ENCODE assay signal across 29 cellular contexts in the genomic region with DNA sequence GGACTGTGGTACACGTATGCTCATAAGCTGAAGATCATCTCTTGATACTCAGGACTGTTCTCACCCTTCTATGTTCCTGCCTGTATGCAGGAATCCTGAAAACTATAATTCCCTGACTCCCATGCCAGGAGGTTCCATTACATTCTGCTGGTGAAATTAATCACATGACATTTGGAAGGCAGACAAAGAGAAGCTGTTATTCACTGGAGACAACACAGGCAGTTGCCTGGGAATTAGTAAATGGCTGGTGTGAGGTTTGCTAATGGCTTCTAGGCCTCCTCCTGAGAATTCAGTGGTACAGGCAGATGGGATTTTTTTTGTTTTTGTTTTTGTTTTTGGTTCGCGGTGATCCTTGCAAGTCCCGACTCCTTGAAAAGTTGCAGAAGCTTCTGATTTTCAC.
DNase-seq lines count a peak whose midpoint lies in the region; ATAC-seq, FAIRE-seq and TF ChIP-seq lines count a peak whose summit lies in the region.
"Had no signal": no experiment of that assay in that cellular context is flagged by ENCODE, and none has a peak within 500 bp of the region (broad histone marks: within the 10 kb centered on the region; RNA-seq: fewer than 3 reads in every experiment).

No MANE protein-coding gene starts in this region.

- H3K27me3 Mint-ChIP-seq in stimulated activated naive CD8-positive, alpha-beta T cell treated with anti-CD3 and anti-CD28 coated beads, Interleukin-15, amount 100 ng/mL, for 72 hours, result no peaks in the 10 kb centered on the region
- H3K27me3 Mint-ChIP-seq: B cell; CD4-positive, alpha-beta memory T cell; dendritic cell treated with granulocyte-macrophage colony-stimulating factor and Interleukin-4, amounts not matched to agents 40 ng/mL and 50 ng/mL, for 4 days had no signal

- no peaks in the 10 kb centered on the region for H3K36me3 ChIP-seq in H1 (ENCODE audit: control insufficient read depth in 2 of 4, insufficient read depth in 4 of 4, low read length in 3 of 4)
- H3K36me3 ChIP-seq: lower lobe of right lung, right atrium auricular region had no signal

- WGBS in H1 (ENCODE audit: extremely low coverage in 1 of 2, insufficient coverage in 1 of 2, insufficient read length in 1 of 2, insufficient replicate concordance in 2 of 2, low coverage in 1 of 2, low lambda C conversion rate in 2 of 2, missing lambda C conversion rate in 1 of 2), 2 experiments, result 87% methylated on average over 4 of the region's 4 CpGs; no CpG with 5 or more reads in 1 of the 2 experiments

- TF ChIP-seq POLR2A in H1 (IDR thresholded peaks at IDR 0.05; ENCODE audit: control extremely low read depth in 1 of 2, low read depth in 2 of 2, low read length in 2 of 2), result no peak

- H3K4me3 ChIP-seq in H1 (ENCODE audit: extremely low read depth in 1 of 4, insufficient read depth in 2 of 4, low read depth in 3 of 4, low read length in 4 of 4), result no peak overlapping the region
- H3K4me3 ChIP-seq: lower lobe of right lung, mucosa of descending colon, right atrium auricular region, smooth muscle cell, testis had no signal

- H3K4me1 ChIP-seq in H1 (replicated peaks in 1 of 4; ENCODE audit: control insufficient read depth in 3 of 4, insufficient read depth in 4 of 4, low read length in 3 of 4), result peaks cover 0 to 6% (median 0%) of the 10 kb centered on the region in 4 experiments; a peak in 1 of 7 replicates
- H3K4me1 ChIP-seq: lower lobe of right lung, testis had no signal

- H3K18ac ChIP-seq in H1 (ENCODE audit: extremely low read depth, low read length), result no peak overlapping the region

- no peak overlapping the region for H2AK5ac ChIP-seq in H1 (ENCODE audit: low read depth, low read length)

- H2BK120ac ChIP-seq in H1 (replicated peaks; ENCODE audit: low read depth, low read length), result no peak overlapping the region

- FAIRE-seq in H1 (lab: Jason Lieb, UNC), result no peak
- FAIRE-seq: frontal cortex, GM19239, H54 had no signal

- H3K9me3 Mint-ChIP-seq in stimulated activated naive CD8-positive, alpha-beta T cell treated with anti-CD3 and anti-CD28 coated beads, Interleukin-15, amount 100 ng/mL, for 72 hours, result peaks cover 0 to under 1% of the 10 kb centered on the region in 2 donors
- H3K9me3 Mint-ChIP-seq: activated T-cell treated with anti-CD3 and anti-CD28 coated beads, Interleukin-2, amount 50 U/mL, for 72 hours; dendritic cell treated with granulocyte-macrophage colony-stimulating factor and Interleukin-4, amounts not matched to agents 40 ng/mL and 50 ng/mL, for 4 days; natural killer cell treated with Interleukin-12 subunit alpha and Interleukin-12 subunit beta and Interleukin-15 and Interleukin-18, amount 100 ng/mL, for 72 hours; T-helper 1 cell treated with Interleukin-12 subunit alpha and Interleukin-12 subunit beta and Interleukin-4 antibody, amounts not matched to agents 30 μg/mL and 1 μg/mL, for 36 hours had no signal

- H3K4me3 Mint-ChIP-seq in stimulated activated naive CD8-positive, alpha-beta T cell treated with anti-CD3 and anti-CD28 coated beads, Interleukin-15, amount 100 ng/mL, for 72 hours, result no peak overlapping the region
- H3K4me3 Mint-ChIP-seq: activated T-cell treated with anti-CD3 and anti-CD28 coated beads, Interleukin-2, amount 50 U/mL, for 72 hours; B cell; CD4-positive, alpha-beta memory T cell; dendritic cell treated with granulocyte-macrophage colony-stimulating factor and Interleukin-4, amounts not matched to agents 40 ng/mL and 50 ng/mL, for 4 days; natural killer cell treated with Interleukin-12 subunit alpha and Interleukin-12 subunit beta and Interleukin-15 and Interleukin-18, amount 100 ng/mL, for 72 hours; T-helper 1 cell treated with Interleukin-12 subunit alpha and Interleukin-12 subunit beta and Interleukin-4 antibody, amounts not matched to agents 30 μg/mL and 1 μg/mL, for 36 hours had no signal

- no peaks in the 10 kb centered on the region for H3K27me3 ChIP-seq in H1 (replicated peaks in 1 of 4; ENCODE audit: control insufficient read depth in 3 of 4, extremely low read depth in 1 of 4, insufficient read depth in 3 of 4, low read length in 3 of 4)
- H3K27me3 ChIP-seq: right atrium auricular region, testis had no signal

- H4K8ac ChIP-seq in H1 (ENCODE audit: extremely low read depth, insufficient read depth, low read length), result no peak overlapping the region

- H3K27ac Mint-ChIP-seq in stimulated activated naive CD8-positive, alpha-beta T cell treated with anti-CD3 and anti-CD28 coated beads, Interleukin-15, amount 100 ng/mL, for 72 hours, result peak overlapping the region; percentile 16 to 35
- H3K27ac Mint-ChIP-seq: activated T-cell treated with anti-CD3 and anti-CD28 coated beads, Interleukin-2, amount 50 U/mL, for 72 hours; B cell; dendritic cell treated with granulocyte-macrophage colony-stimulating factor and Interleukin-4, amounts not matched to agents 40 ng/mL and 50 ng/mL, for 4 days; T-helper 1 cell treated with Interleukin-12 subunit alpha and Interleukin-12 subunit beta and Interleukin-4 antibody, amounts not matched to agents 30 μg/mL and 1 μg/mL, for 36 hours had no signal

- H4K91ac ChIP-seq in H1 (replicated peaks; ENCODE audit: insufficient read length, low read length), result no peak overlapping the region

- 0 out of 2 replicates have a peak overlapping the region, but pooled peaks have one; percentile 31 for H2AFZ ChIP-seq in H1 (ENCODE audit: low read length)

- no peaks in the 10 kb centered on the region for H4K20me1 ChIP-seq in H1 (replicated peaks in 1 of 2; ENCODE audit: control insufficient read depth in 1 of 2, insufficient read depth in 2 of 2, low read length in 2 of 2)

- H3K23ac ChIP-seq in H1 (ENCODE audit: insufficient read length), result no peak overlapping the region

- CTCF ChIA-PET in H1 (lab: Charles Lee; ENCODE audit: partially characterized antibody), result interaction anchor here (0.6 to 1.1 kb wide), 2 partner anchors 12 to 13 kb away, joined by 3 read pairs; no protein-coding TSS in a partner anchor

- no peak overlapping the region for H3K56ac ChIP-seq in H1 (replicated peaks; ENCODE audit: insufficient read length, low read depth, low read length)

- no peak overlapping the region for H2BK20ac ChIP-seq in H1 (ENCODE audit: low read length)

- no peak overlapping the region for H2BK5ac ChIP-seq in H1 (ENCODE audit: low read depth, low read length)

- H3K9me3 ChIP-seq in H1 (ENCODE audit: insufficient read depth in 2 of 2, low read depth in 1 of 2, low read length in 1 of 2), result no peaks in the 10 kb centered on the region
- H3K9me3 ChIP-seq: lower lobe of right lung, mucosa of descending colon, right atrium auricular region, SK-N-SH, testis had no signal

- no peak for TF ChIP-seq EP300 in H1 (IDR thresholded peaks at IDR 0.05; ENCODE audit: borderline replicate concordance in 1 of 2, low read depth in 2 of 2, low read length in 2 of 2)

- H3K27ac ChIP-seq in H1 (ENCODE audit: low read depth, low read length), result no peak overlapping the region
- H3K27ac ChIP-seq: lower lobe of right lung, right atrium auricular region, testis had no signal

- no peak overlapping the region for H3K9ac ChIP-seq in H1 (replicated peaks in 1 of 4; ENCODE audit: extremely low read depth in 1 of 4, low read depth in 3 of 4, low read length in 3 of 4)
- H3K9ac ChIP-seq: SK-N-SH had no signal

- TF ChIP-seq RAD21 in H1 (IDR thresholded peaks at IDR 0.05 in 1 of 2, conservative IDR thresholded peaks at IDR 0.05 in 1 of 2; ENCODE audit: low read depth in 2 of 2, low read length in 2 of 2), result no peak

- no peak overlapping the region for H2BK15ac ChIP-seq in H1 (ENCODE audit: low read length)

- no peaks in the 10 kb centered on the region for H3K79me1 ChIP-seq in H1 (ENCODE audit: low read depth, low read length)

- peaks cover 10% of the 10 kb centered on the region for H3K4me1 Mint-ChIP-seq in stimulated activated naive CD8-positive, alpha-beta T cell treated with anti-CD3 and anti-CD28 coated beads, Interleukin-15, amount 100 ng/mL, for 72 hours
- H3K4me1 Mint-ChIP-seq: B cell had no signal

- DNase-seq in stimulated activated naive CD8-positive, alpha-beta T cell treated with anti-CD3 and anti-CD28 coated beads, Interleukin-15, amount 100 ng/mL, for 72 hours, result no peak
- no peak for DNase-seq in stimulated activated naive CD8-positive, alpha-beta T cell treated with anti-CD3 and anti-CD28 coated beads, Interleukin-15, Interleukin-2, amounts not matched to agents 100 U/mL and 50 U/mL, for 24 hours
- DNase-seq in H1 (ENCODE audit: low read depth in 1 of 2, low spot score in 2 of 2), result no peak
- peak; percentile 11 for DNase-seq in midbrain (lab: John Stamatoyannopoulos, UW)
- no peak for DNase-seq in SHP77 (lab: John Stamatoyannopoulos, UW)
- DNase-seq: activated naive CD4-positive, alpha-beta T cell treated with Interleukin-2 at 50 U/mL for 16 hours; activated T-cell treated with anti-CD3 and anti-CD28 coated beads, Interleukin-2, amount 50 U/mL, for 72 hours; CD4-positive, alpha-beta memory T cell; Karpas-422; lower lobe of right lung; mucosa of descending colon; NCI-H1417 treated with DMSO at 0.1 percent for 48 hours; NCI-H2029 treated with DMSO at 0.1 percent for 48 hours; RPMI8226; SK-N-SH; stimulated activated naive CD4-positive, alpha-beta T cell treated with Interleukin-2 at 50 U/mL for 16 hours; testis had no signal

- H3K23me2 ChIP-seq in H1 (ENCODE audit: low read depth, low read length), result no peaks in the 10 kb centered on the region; the same call in 1 of the 2 replicates

- POLR2A ChIA-PET in H1 (lab: Charles Lee; ENCODE audit: partially characterized antibody), result no interaction called here

- H3K79me2 ChIP-seq in H1 (ENCODE audit: control insufficient read depth in 1 of 2, insufficient read depth in 2 of 2, low read length in 2 of 2), result no peaks in the 10 kb centered on the region

- no peak overlapping the region for H3K14ac ChIP-seq in H1 (ENCODE audit: insufficient read length)

- no peak overlapping the region for H3K4me2 ChIP-seq in H1 (ENCODE audit: insufficient read depth in 1 of 2, low read depth in 2 of 2, low read length in 2 of 2)
- H3K4me2 ChIP-seq: SK-N-SH, smooth muscle cell had no signal

- TF ChIP-seq CTCF in H1 (IDR thresholded peaks at IDR 0.05; ENCODE audit: control extremely low read depth in 1 of 3, insufficient read depth in 1 of 3, low read depth in 1 of 3, low read length in 3 of 3), result no peak

- H3K4ac ChIP-seq in H1 (replicated peaks; ENCODE audit: insufficient read length, low read depth, low read length), result no peak overlapping the region

- no peak for ATAC-seq in stimulated activated naive CD8-positive, alpha-beta T cell treated with anti-CD3 and anti-CD28 coated beads, Interleukin-15, amount 100 ng/mL, for 72 hours
- no peak for ATAC-seq in stimulated activated naive CD8-positive, alpha-beta T cell treated with anti-CD3 and anti-CD28 coated beads, Interleukin-15, Interleukin-2, amounts not matched to agents 100 U/mL and 50 U/mL, for 24 hours
- ATAC-seq in HG02970 (IDR thresholded peaks at IDR 0.05; ENCODE audit: low FRiP score, unreplicated experiment), result no peak
- ATAC-seq in HG03565 (IDR thresholded peaks at IDR 0.05; ENCODE audit: unreplicated experiment), result no peak
- ATAC-seq: activated T-cell treated with anti-CD3 and anti-CD28 coated beads, Interleukin-2, amount 50 U/mL, for 72 hours; esophagus mucosa; lower lobe of right lung; mucosa of descending colon; natural killer cell treated with Interleukin-12 subunit alpha and Interleukin-12 subunit beta and Interleukin-15 and Interleukin-18, amount 100 ng/mL, for 72 hours had no signal

- no peak overlapping the region for H4K5ac ChIP-seq in H1 (ENCODE audit: insufficient read length, low read depth, low read length)

- H2BK12ac ChIP-seq in H1 (ENCODE audit: low read depth, low read length), result no peak overlapping the region
